17 cellular contexts compared by ENCODE assay signal in genomic region chr9:4830699-4831098, GRCh38. TPM values are rescaled to one million over a fixed set of nuclear protein-coding genes. Genes with fewer than 3 reads are reported as not detected.
DNase-seq lines count a peak whose midpoint lies in the region; ATAC-seq, FAIRE-seq and TF ChIP-seq lines count a peak whose summit lies in the region.
"Had no signal": no experiment of that assay in that cellular context is flagged by ENCODE, and none has a peak within 500 bp of the region (broad histone marks: within the 10 kb centered on the region; RNA-seq: fewer than 3 reads in every experiment).

No MANE protein-coding gene starts in this region.

- FAIRE-seq in HepG2 (lab: Jason Lieb, UNC), result no peak

- H3K4me1 Mint-ChIP-seq in nephron progenitor cell (peaks cover 11% of the 10 kb centered on the region), mesothelial cell of epicardium (no peaks in the 10 kb centered on the region)
- H3K4me1 Mint-ChIP-seq: B cell had no signal

- TF ChIP-seq POLR2A in HepG2 (IDR thresholded peaks at IDR 0.05; ENCODE audit: insufficient read depth in 1 of 2, low read depth in 2 of 2, low read length in 2 of 2), result no peak

- H3K4me1 ChIP-seq in liver (ENCODE audit: control insufficient read depth in 4 of 4, insufficient read depth in 4 of 4, low read length in 3 of 4) (peaks cover 0 to 30% (median 10%) of the 10 kb centered on the region in 4 donors), HepG2 (ENCODE audit: insufficient read depth, low read length) (peaks cover 82% of the 10 kb centered on the region)

- DNase-seq in HepG2 (ENCODE audit: low spot score), result no peak
- no peak for DNase-seq in brain microvascular endothelial cell
- DNase-seq in nephron progenitor cell, result no peak
- DNase-seq in NCI-H2227 (lab: John Stamatoyannopoulos, UW; ENCODE audit: unreplicated experiment), result no peak
- DNase-seq in mesothelial cell of epicardium (ENCODE audit: low spot score in 2 of 2, unreplicated experiment in 2 of 2), result no peak
- no peak for DNase-seq in NCI-H526 treated with DMSO at 0.1 percent for 48 hours (lab: John Stamatoyannopoulos, UW)
- DNase-seq: 8988T; Calu3; CD8-positive, alpha-beta T cell; DMS79 treated with DMSO at 0.1 percent for 48 hours; GF-D8 had no signal

- no TSS peak for BruUV-seq in HepG2 (replicated peaks; lab: Mats Ljungman, UMichigan)

- TF ChIP-seq RAD21 in liver (IDR thresholded peaks at IDR 0.05), result no peak
- TF ChIP-seq RAD21 in HepG2 (CRISPR knock-in tag; IDR thresholded peaks at IDR 0.05), result no peak

- ATAC-seq in HepG2, result no peak
- no peak for ATAC-seq in HG02981 (IDR thresholded peaks at IDR 0.05; ENCODE audit: unreplicated experiment)
- ATAC-seq: CD8-positive, alpha-beta T cell had no signal

- H3K36me3 Mint-ChIP-seq in nephron progenitor cell (ENCODE audit: low read depth) (peaks cover 44% of the 10 kb centered on the region), mesothelial cell of epicardium (peaks cover 19% of the 10 kb centered on the region)

- 56% methylated on average over 5 of the region's 5 CpGs for WGBS in liver
- 86% methylated on average over 5 of the region's 5 CpGs for WGBS in HepG2 (ENCODE audit: low lambda C conversion rate)

- peaks cover 29% of the 10 kb centered on the region for H3K79me2 ChIP-seq in HepG2 (ENCODE audit: insufficient read depth, low read length)

- POLR2A ChIA-PET in HepG2 (lab: Yijun Ruan, JAX), result interaction anchor here (1.2 to 4.0 kb wide), 2 partner anchors 8 to 38 kb away, joined by 5 to 25 read pairs; partner anchors contain the start of gene RCL1

- H3K27me3 ChIP-seq in liver (ENCODE audit: control insufficient read depth in 4 of 4, insufficient read depth in 4 of 4, low read length in 3 of 4), result no peaks in the 10 kb centered on the region
- no peaks in the 10 kb centered on the region for H3K27me3 ChIP-seq in HepG2 (ENCODE audit: control insufficient read depth in 1 of 2, insufficient read depth in 2 of 2, low read length in 2 of 2)
- H3K27me3 ChIP-seq in brain microvascular endothelial cell (replicated peaks), result no peaks in the 10 kb centered on the region
- H3K27me3 ChIP-seq: BLaER1 treated with 17β-estradiol and CSF1 and Interleukin-3, amounts not matched to agents 10 nM and 100 nM had no signal

- H2AFZ ChIP-seq in HepG2 (ENCODE audit: low read length), result no peak overlapping the region
- H2AFZ ChIP-seq: GM23338 had no signal

- TF ChIP-seq EP300 in HepG2 (IDR thresholded peaks at IDR 0.05; ENCODE audit: low read depth in 2 of 2, low read length in 2 of 2), result no peak
- no peak for TF ChIP-seq EP300 in HepG2 (CRISPR knock-in tag; IDR thresholded peaks at IDR 0.05; ENCODE audit: borderline replicate concordance)

- CTCF ChIA-PET in HepG2 (lab: Yijun Ruan, JAX; ENCODE audit: low intra/inter-chr PET ratio, low total read pairs), result no interaction called here

- H3K9me3 Mint-ChIP-seq in nephron progenitor cell, result no peaks in the 10 kb centered on the region
- H3K9me3 Mint-ChIP-seq in mesothelial cell of epicardium, result no peaks in the 10 kb centered on the region
- H3K9me3 Mint-ChIP-seq: CD8-positive, alpha-beta T cell; GM23338; HFFc6 had no signal

- H3K9me3 ChIP-seq in liver (ENCODE audit: control insufficient read depth in 4 of 4, low read length in 3 of 4), result no peaks in the 10 kb centered on the region
- H3K9me3 ChIP-seq in HepG2 (ENCODE audit: low read length), result no peaks in the 10 kb centered on the region
- H3K9me3 ChIP-seq: BLaER1 treated with 17β-estradiol and CSF1 and Interleukin-3, amounts not matched to agents 10 nM and 100 nM had no signal

- H3K36me3 ChIP-seq in liver (ENCODE audit: control insufficient read depth in 4 of 4, insufficient read depth in 3 of 4, low read depth in 1 of 4, low read length in 3 of 4) (no peaks in the 10 kb centered on the region), HepG2 (replicated peaks in 1 of 2; ENCODE audit: control insufficient read depth in 1 of 2, insufficient read depth in 2 of 2, low read length in 2 of 2) (peaks cover 0 to 21% of the 10 kb centered on the region in 2 experiments; a peak in 3 of 5 replicates), brain microvascular endothelial cell (replicated peaks) (no peaks in the 10 kb centered on the region)

- no peak overlapping the region for H3K9ac ChIP-seq in liver (ENCODE audit: low read depth in 1 of 2, low read length in 2 of 2)
- H3K9ac ChIP-seq in HepG2 (ENCODE audit: insufficient read depth, low read depth, low read length), result no peak overlapping the region
- H3K9ac ChIP-seq: BLaER1 treated with 17β-estradiol and CSF1 and Interleukin-3, amounts not matched to agents 10 nM and 100 nM had no signal

- in situ Hi-C loops in HepG2 (cut with HindIII; ENCODE audit: extremely low pct_ligation_motif_present, low pct_unique_long_range_greater_than_20kb), result no loop called here
- in situ Hi-C loops in brain microvascular endothelial cell (cut with HindIII; ENCODE audit: low pct_ligation_motif_present, low sequenced_read_pairs), result no loop called here

- peak overlapping the region; percentile 77 for H3K27ac Mint-ChIP-seq in nephron progenitor cell
- no peak overlapping the region for H3K27ac Mint-ChIP-seq in mesothelial cell of epicardium
- H3K27ac Mint-ChIP-seq: B cell; CD8-positive, alpha-beta T cell; GM23338; HFFc6 had no signal

- no peak overlapping the region for H3K4me2 ChIP-seq in HepG2 (ENCODE audit: low read depth, low read length)
- H3K4me2 ChIP-seq: BLaER1 treated with 17β-estradiol and CSF1 and Interleukin-3, amounts not matched to agents 10 nM and 100 nM; GM23338 had no signal

- H3K4me3 Mint-ChIP-seq in nephron progenitor cell (no peak overlapping the region), mesothelial cell of epicardium (no peak overlapping the region)
- H3K4me3 Mint-ChIP-seq: B cell; CD8-positive, alpha-beta T cell; GM23338; HFFc6 had no signal

- no peak for TF ChIP-seq CTCF in liver (IDR thresholded peaks at IDR 0.05; ENCODE audit: low read depth, low read length, missing input control)
- no peak for TF ChIP-seq CTCF in HepG2 (CRISPR knock-in tag; IDR thresholded peaks at IDR 0.05)
- no peak for TF ChIP-seq CTCF in brain microvascular endothelial cell (IDR thresholded peaks at IDR 0.05; ENCODE audit: low read depth, low read length, missing control alignments)
- TF ChIP-seq CTCF in nephron progenitor cell (IDR thresholded peaks at IDR 0.05), result no peak
- no peak for TF ChIP-seq CTCF in mesothelial cell of epicardium (IDR thresholded peaks at IDR 0.05; ENCODE audit: unreplicated experiment)

- H3K27ac ChIP-seq in liver (ENCODE audit: low read depth in 1 of 2, low read length in 2 of 2) (no peak overlapping the region), HepG2 (ENCODE audit: extremely low read length, insufficient read depth, low read length) (no peak overlapping the region), brain microvascular endothelial cell (peak overlapping the region; percentile 61)
- H3K27ac ChIP-seq: BLaER1 treated with 17β-estradiol and CSF1 and Interleukin-3, amounts not matched to agents 10 nM and 100 nM had no signal

- H3K27me3 Mint-ChIP-seq in nephron progenitor cell (ENCODE audit: low read depth, poor library complexity) (no peaks in the 10 kb centered on the region), mesothelial cell of epicardium (ENCODE audit: low read depth) (no peaks in the 10 kb centered on the region)
- H3K27me3 Mint-ChIP-seq: B cell had no signal

- intact Hi-C loops in HepG2 (cut with micrococcal nuclease; ENCODE audit: unreplicated experiment), result no loop called here

- no peak overlapping the region for H3K4me3 ChIP-seq in liver (ENCODE audit: low read depth in 1 of 3, low read length in 3 of 3)
- no peak overlapping the region for H3K4me3 ChIP-seq in HepG2 (replicated peaks in 1 of 3; ENCODE audit: insufficient read depth in 1 of 3, low read depth in 2 of 3, low read length in 3 of 3)
- no peak overlapping the region for H3K4me3 ChIP-seq in brain microvascular endothelial cell (ENCODE audit: low read depth, low read length)
- H3K4me3 ChIP-seq: BLaER1 treated with 17β-estradiol and CSF1 and Interleukin-3, amounts not matched to agents 10 nM and 100 nM; GM23338 had no signal

- no peaks in the 10 kb centered on the region for H4K20me1 ChIP-seq in HepG2 (ENCODE audit: insufficient read depth, low read length)

TF ChIP-seq in liver, 16 proteins besides CTCF, POLR2A, EP300 and RAD21 (continues in another document):
- TF ChIP-seq TAF1 (conservative IDR thresholded peaks at IDR 0.05), result no peak
- no peak for TF ChIP-seq EGR1 (IDR thresholded peaks at IDR 0.05; ENCODE audit: low read depth in 2 of 2)
- TF ChIP-seq HNF4G (IDR thresholded peaks at IDR 0.05), result no peak
- TF ChIP-seq FOXA2 (IDR thresholded peaks at IDR 0.05), result no peak

TF ChIP-seq in HepG2, 621 proteins besides CTCF, POLR2A, EP300 and RAD21 (continues in another document):
- no peak for TF ChIP-seq ZNF292 (CRISPR knock-in tag; IDR thresholded peaks at IDR 0.05; ENCODE audit: borderline replicate concordance, low read depth)
- TF ChIP-seq RCOR2 (CRISPR knock-in tag; IDR thresholded peaks at IDR 0.05), result no peak
- TF ChIP-seq ZNF883 (CRISPR knock-in tag; IDR thresholded peaks at IDR 0.05; ENCODE audit: not compliant biosample characterization), result no peak

RNA-seq across cellular contexts. Expression of gene RCL1, which starts 38.0 kb away (rescaled TPM):
- 100 to 1,000 TPM in 1 of 2 donors, 10 to 100 TPM in 1; 52.2 to 121 TPM for total RNA-seq in liver
- 100 to 1,000 TPM in 1 of 2 donors, 10 to 100 TPM in 1; 53.6 to 120 TPM for polyA plus RNA-seq in liver
- total RNA-seq in HepG2 (2016; rRNA removed; fragmentation: Illumina TruSeq; extraction: Trizol), result 31.6 and 33.9 TPM in 2 replicates
- 47.2 and 49.8 TPM in 2 replicates for total RNA-seq in HepG2 (2016; cell fraction: cytosol; rRNA removed; fragmentation: Illumina TruSeq; extraction: Trizol; ENCODE audit: low read depth)
- total RNA-seq in HepG2 (2016; cell fraction: insoluble cytoplasmic fraction; rRNA removed; fragmentation: Illumina TruSeq; extraction: Trizol), result 32.4 and 35.1 TPM in 2 replicates
- 31.7 and 32.8 TPM in 2 replicates for total RNA-seq in HepG2 (2016; cell fraction: membrane; rRNA removed; fragmentation: Illumina TruSeq; extraction: Trizol)
- 28.3 and 32.7 TPM in 2 replicates for total RNA-seq in HepG2 (2016; cell fraction: nucleus; rRNA removed; fragmentation: Illumina TruSeq; extraction: Trizol)
- 22.3 and 25.9 TPM in 2 replicates for polyA plus RNA-seq in HepG2 (2011; rRNA removed)
- polyA plus RNA-seq in HepG2 (2011; cell fraction: cytosol; rRNA removed), result 16.4 and 27.5 TPM in 2 replicates
- 21.0 and 22.1 TPM in 2 replicates for polyA plus RNA-seq in HepG2 (2011; cell fraction: nucleus; rRNA removed)
- 18.3 and 18.7 TPM in 2 replicates for polyA plus RNA-seq in HepG2 (2012)
- polyA plus RNA-seq in HepG2 (2016; cell fraction: cytosol; fragmentation: Illumina TruSeq; extraction: Trizol; ENCODE audit: low read depth), result 3.6 and 6.7 TPM in 2 replicates
- polyA plus RNA-seq in HepG2 (2016; cell fraction: insoluble cytoplasmic fraction; fragmentation: Illumina TruSeq; extraction: Trizol; ENCODE audit: low read depth), result 32.9 and 39.4 TPM in 2 replicates
- 8.3 and 8.4 TPM in 2 replicates for polyA plus RNA-seq in HepG2 (2016; cell fraction: membrane; fragmentation: Illumina TruSeq; extraction: Trizol; ENCODE audit: low read depth)
- 33.7 and 36.4 TPM in 2 replicates for polyA plus RNA-seq in HepG2 (2016; cell fraction: nucleus; fragmentation: Illumina TruSeq; extraction: Trizol; ENCODE audit: insufficient read depth, low read depth)
- 32.3 and 35.4 TPM in 2 replicates for polyA minus RNA-seq in HepG2 (2011; rRNA and poly(A)+ RNA removed; ENCODE audit: low replicate concordance)
- 11.1 and 16.9 TPM in 2 replicates for polyA minus RNA-seq in HepG2 (2011; cell fraction: cytosol; rRNA and poly(A)+ RNA removed)
- 66.7 and 69.2 TPM in 2 replicates for polyA minus RNA-seq in HepG2 (2011; cell fraction: nucleus; rRNA and poly(A)+ RNA removed)
- 21.2 to 22.8 TPM (median 21.4 TPM) in 3 replicates for total RNA-seq in mesothelial cell of epicardium
